ENCODE assay signal across 29 cellular contexts in genomic region chr6:135269399-135270005, GRCh38.
DNase-seq lines count a peak whose midpoint lies in the region; ATAC-seq and TF ChIP-seq lines count a peak whose summit lies in the region.
"Had no signal": no experiment of that assay in that cellular context is flagged by ENCODE, and none has a peak within 500 bp of the region (broad histone marks: within the 10 kb centered on the region; RNA-seq: fewer than 3 reads in every experiment).

No MANE protein-coding gene starts in this region.

- H3K4me3 Mint-ChIP-seq in H9: no peak overlapping the region; a peak in 1 of 5 replicates
- H3K4me3 Mint-ChIP-seq: activated CD4-positive, alpha-beta memory T cell treated with anti-CD3 and anti-CD28 coated beads, Interleukin-2, amount 10 ng/mL, durations not matched to agents 7 days and 5 days; CD8-positive, alpha-beta T cell; neural crest cell; stimulated activated naive CD8-positive, alpha-beta T cell treated with anti-CD3 and anti-CD28 coated beads, Interleukin-15, amount 100 ng/mL, for 72 hours had no signal

- no peak overlapping the region for H2BK120ac ChIP-seq in H9 (ENCODE audit: low read depth, low read length, poor library complexity, severe bottlenecking)

- TF ChIP-seq CTCF in H9 (conservative IDR thresholded peaks at IDR 0.05) (no peak), lower lobe of right lung (IDR thresholded peaks at IDR 0.05) (no peak), right lobe of liver (IDR thresholded peaks at IDR 0.05) (no peak), body of pancreas (IDR thresholded peaks at IDR 0.05) (no peak)

- no peaks in the 10 kb centered on the region for H3K79me2 ChIP-seq in H9 (ENCODE audit: insufficient read depth, low read length)

- no peak overlapping the region for H3K23ac ChIP-seq in H9 (ENCODE audit: insufficient read length, low read depth, low read length)

- no peak overlapping the region for H3K14ac ChIP-seq in H9 (ENCODE audit: insufficient read depth, low read length)

- no peak overlapping the region for H3K18ac ChIP-seq in H9 (ENCODE audit: insufficient read length, low read depth, low read length)

- H4K20me1 ChIP-seq in BLaER1 treated with 17β-estradiol and CSF1 and Interleukin-3, amounts not matched to agents 10 nM and 100 nM: no peaks in the 10 kb centered on the region
- H4K20me1 ChIP-seq in H9 (ENCODE audit: control insufficient read depth, insufficient read depth, insufficient read length): no peaks in the 10 kb centered on the region

- peaks cover 0 to 9% (median 0%) of the 10 kb centered on the region in 11 experiments; a peak in 3 of 22 replicates for H3K9me3 ChIP-seq in BLaER1 treated with 17β-estradiol and CSF1 and Interleukin-3, amounts not matched to agents 10 nM and 100 nM (replicated peaks in 1 of 11)
- H3K9me3 ChIP-seq in H9 (ENCODE audit: control insufficient read depth, low read depth, low read length) (no peaks in the 10 kb centered on the region), iPS-20b (ENCODE audit: insufficient read depth, low read depth, low read length) (no peaks in the 10 kb centered on the region), lower lobe of right lung (no peaks in the 10 kb centered on the region), right lobe of liver (no peaks in the 10 kb centered on the region), body of pancreas (no peaks in the 10 kb centered on the region)
- H3K9me3 ChIP-seq: HAP-1, upper lobe of left lung had no signal

- peak overlapping the region; percentile 74 to 99 (median 90); a peak in 6 of 7 replicates for H3K27ac Mint-ChIP-seq in H9
- H3K27ac Mint-ChIP-seq: activated CD4-positive, alpha-beta memory T cell treated with anti-CD3 and anti-CD28 coated beads, Interleukin-2, amount 10 ng/mL, durations not matched to agents 7 days and 5 days; CD8-positive, alpha-beta T cell; progenitor cell of endocrine pancreas; stimulated activated naive CD8-positive, alpha-beta T cell treated with anti-CD3 and anti-CD28 coated beads, Interleukin-15, amount 100 ng/mL, for 72 hours had no signal

- H3K27me3 Mint-ChIP-seq in H9 (ENCODE audit: low read depth): peaks cover 2% of the 10 kb centered on the region; the same call in 1 of the 2 replicates
- H3K27me3 Mint-ChIP-seq: activated CD4-positive, alpha-beta memory T cell treated with anti-CD3 and anti-CD28 coated beads, Interleukin-2, amount 10 ng/mL, durations not matched to agents 7 days and 5 days; progenitor cell of endocrine pancreas had no signal

- no peak overlapping the region for H4K91ac ChIP-seq in H9 (ENCODE audit: insufficient read length, low read depth, low read length)

- no peaks in the 10 kb centered on the region for H3K27me3 ChIP-seq in BLaER1 treated with 17β-estradiol and CSF1 and Interleukin-3, amounts not matched to agents 10 nM and 100 nM
- H3K27me3 ChIP-seq in H9 (ENCODE audit: insufficient read depth, low read length) (no peaks in the 10 kb centered on the region), iPS-20b (ENCODE audit: insufficient read depth, low read length) (no peaks in the 10 kb centered on the region), lower lobe of right lung (ENCODE audit: low read depth) (no peaks in the 10 kb centered on the region), right lobe of liver (no peaks in the 10 kb centered on the region), body of pancreas (no peaks in the 10 kb centered on the region)
- H3K27me3 ChIP-seq: upper lobe of left lung had no signal

- no peak for TF ChIP-seq POLR2A in right lobe of liver (IDR thresholded peaks at IDR 0.05)
- TF ChIP-seq POLR2A in body of pancreas (IDR thresholded peaks at IDR 0.05): no peak

- H2BK12ac ChIP-seq in H9 (ENCODE audit: insufficient read length, low read depth, low read length): no peak overlapping the region

- no peaks in the 10 kb centered on the region for H3K79me1 ChIP-seq in H9 (ENCODE audit: insufficient read depth, low read depth, low read length, poor library complexity, severe bottlenecking)

- H3K4me1 Mint-ChIP-seq in H9: peaks cover 51 to 55% of the 10 kb centered on the region in 2 experiments
- H3K4me1 Mint-ChIP-seq: activated CD4-positive, alpha-beta memory T cell treated with anti-CD3 and anti-CD28 coated beads, Interleukin-2, amount 10 ng/mL, durations not matched to agents 7 days and 5 days; neural crest cell had no signal

- no peak overlapping the region for H2AK5ac ChIP-seq in H9 (ENCODE audit: insufficient read length, low read length)

- H4K8ac ChIP-seq in H9 (replicated peaks; ENCODE audit: insufficient read length, low read depth, low read length): no peak overlapping the region

- ATAC-seq in lower lobe of right lung (no peak), right lobe of liver (no peak), GM21447 (IDR thresholded peaks at IDR 0.05; ENCODE audit: unreplicated experiment) (no peak), body of pancreas (no peak)
- ATAC-seq: CD8-positive, alpha-beta T cell had no signal

- H2BK15ac ChIP-seq in H9 (ENCODE audit: low read depth, low read length): no peak overlapping the region

- H4K5ac ChIP-seq in H9 (ENCODE audit: insufficient read length, low read depth, low read length): no peak overlapping the region

- intact Hi-C loops in lower lobe of right lung (cut with DNase I): no loop called here
- intact Hi-C loops in right lobe of liver (cut with DNase I): no loop called here
- intact Hi-C loops in body of pancreas (cut with DNase I): no loop called here

- no peak overlapping the region for H2BK20ac ChIP-seq in H9 (ENCODE audit: low read depth, low read length, poor library complexity, severe bottlenecking)

- H3K36me3 ChIP-seq in BLaER1 treated with 17β-estradiol and CSF1 and Interleukin-3, amounts not matched to agents 10 nM and 100 nM: no peaks in the 10 kb centered on the region
- H3K36me3 ChIP-seq in iPS-20b (ENCODE audit: insufficient read depth, low read depth, low read length) (no peaks in the 10 kb centered on the region), lower lobe of right lung (no peaks in the 10 kb centered on the region), right lobe of liver (no peaks in the 10 kb centered on the region), body of pancreas (replicated peaks in 1 of 2; ENCODE audit: insufficient read depth in 1 of 2, low read depth in 2 of 2) (no peaks in the 10 kb centered on the region)
- H3K36me3 ChIP-seq: HAP-1, upper lobe of left lung had no signal

- H3K27ac ChIP-seq in BLaER1 treated with 17β-estradiol and CSF1 and Interleukin-3, amounts not matched to agents 10 nM and 100 nM: peak overlapping the region in 3 of 11 experiments; percentile 3 to 54 (median 27); a peak in 4 of 22 replicates
- H3K27ac ChIP-seq in H9 (ENCODE audit: insufficient read length, low read depth, low read length): no peak overlapping the region
- H3K27ac ChIP-seq in iPS-20b (ENCODE audit: low read length): peak overlapping the region; percentile 41
- H3K27ac ChIP-seq in lower lobe of right lung: no peak overlapping the region
- no peak overlapping the region for H3K27ac ChIP-seq in right lobe of liver
- H3K27ac ChIP-seq in body of pancreas: no peak overlapping the region

- no CpG with 5 or more reads among the region's 6 CpGs for WGBS in H9 (ENCODE audit: extremely low coverage, insufficient read length, low lambda C conversion rate)
- WGBS in right lobe of liver (ENCODE audit: insufficient coverage, low coverage, low lambda C conversion rate, missing lambda C conversion rate): 82% methylated on average over 6 of the region's 6 CpGs
- WGBS in body of pancreas, 2 donors: 92 to 99% methylated on average over 6 of the region's 6 CpGs

- DNase-seq in H9 (no peak), NCI-H748 treated with DMSO at 0.1 percent for 48 hours (lab: John Stamatoyannopoulos, UW) (peak; percentile 22), lower lobe of right lung (no peak), right lobe of liver (no peak), body of pancreas (no peak)
- DNase-seq: activated CD4-positive, alpha-beta memory T cell treated with anti-CD3 and anti-CD28 coated beads, Interleukin-2, amount 10 ng/mL, durations not matched to agents 7 days and 5 days; activated CD4-positive, CD25-positive, alpha-beta regulatory T cell; activated naive CD4-positive, alpha-beta T cell; activated T-cell treated with anti-CD3 and anti-CD28 coated beads for 4 hours; amygdala; CD8-positive, alpha-beta T cell; central memory CD4-positive, alpha-beta T cell; effector CD8-positive, alpha-beta T cell; kidney glomerular epithelial cell; midbrain; NCI-H1694 treated with DMSO at 0.1 percent for 48 hours; NCI-H2227 treated with DMSO at 0.1 percent for 48 hours; NK-92 treated with Interleukin-12 subunit alpha and Interleukin-12 subunit beta, amount 100 ng/mL, for 24 hours; RPMI8226; stimulated activated CD4-positive, alpha-beta T cell treated with anti-CD3 and anti-CD28 coated beads, Interleukin-4, amount 100 ng/mL, for 24 hours; stimulated activated naive CD8-positive, alpha-beta T cell treated with anti-CD3 and anti-CD28 coated beads, Interleukin-15, amount 100 ng/mL, for 72 hours; T-helper 9 cell; upper lobe of left lung had no signal

- peak overlapping the region in 7 of 11 experiments; percentile 8 to 83 (median 77); a peak in 11 of 22 replicates for H3K4me2 ChIP-seq in BLaER1 treated with 17β-estradiol and CSF1 and Interleukin-3, amounts not matched to agents 10 nM and 100 nM
- no peak overlapping the region for H3K4me2 ChIP-seq in H9 (ENCODE audit: insufficient read depth, insufficient read length, low read length)

- H3K4me1 ChIP-seq in BLaER1 treated with 17β-estradiol and CSF1 and Interleukin-3, amounts not matched to agents 10 nM and 100 nM: peaks cover 25 to 83% (median 70%) of the 10 kb centered on the region in 10 experiments
- peaks cover 6% of the 10 kb centered on the region for H3K4me1 ChIP-seq in H9 (ENCODE audit: insufficient read depth, low read length)
- H3K4me1 ChIP-seq in iPS-20b (ENCODE audit: insufficient read depth, low read length): peaks cover 22% of the 10 kb centered on the region
- H3K4me1 ChIP-seq in lower lobe of right lung: no peaks in the 10 kb centered on the region
- H3K4me1 ChIP-seq in right lobe of liver: no peaks in the 10 kb centered on the region
- peaks cover 14% of the 10 kb centered on the region for H3K4me1 ChIP-seq in body of pancreas

- no peak overlapping the region for H2BK5ac ChIP-seq in H9 (ENCODE audit: insufficient read length, low read length)

- no peak overlapping the region for H3T11ph ChIP-seq in H9 (ENCODE audit: low read length)

- no peak overlapping the region for H3K4me3 ChIP-seq in BLaER1 treated with 17β-estradiol and CSF1 and Interleukin-3, amounts not matched to agents 10 nM and 100 nM
- H3K4me3 ChIP-seq in iPS-20b (ENCODE audit: low read length) (no peak overlapping the region), lower lobe of right lung (no peak overlapping the region), right lobe of liver (no peak overlapping the region), body of pancreas (no peak overlapping the region)
- H3K4me3 ChIP-seq: HAP-1, upper lobe of left lung had no signal

- H3K23me2 ChIP-seq in H9 (ENCODE audit: insufficient read length, low read depth, low read length, poor library complexity, severe bottlenecking): peaks cover 3% of the 10 kb centered on the region

- H3K36me3 Mint-ChIP-seq in H9 (ENCODE audit: insufficient read depth in 1 of 3, low read depth in 3 of 3): peaks cover 0 to 10% (median 0%) of the 10 kb centered on the region in 3 experiments; a peak in 3 of 7 replicates
- H3K36me3 Mint-ChIP-seq: CD8-positive, alpha-beta T cell had no signal

- H3K9ac ChIP-seq in BLaER1 treated with 17β-estradiol and CSF1 and Interleukin-3, amounts not matched to agents 10 nM and 100 nM: no peak overlapping the region
- H3K9ac ChIP-seq in H9 (ENCODE audit: extremely low read depth, insufficient read length, low read length) (no peak overlapping the region), iPS-20b (ENCODE audit: low read depth, low read length) (no peak overlapping the region)

- H2AFZ ChIP-seq in H9 (ENCODE audit: low read length): no peak overlapping the region

- no peaks in the 10 kb centered on the region for H3K9me3 Mint-ChIP-seq in H9
- H3K9me3 Mint-ChIP-seq: activated CD4-positive, alpha-beta memory T cell treated with anti-CD3 and anti-CD28 coated beads, Interleukin-2, amount 10 ng/mL, durations not matched to agents 7 days and 5 days; CD8-positive, alpha-beta T cell; stimulated activated naive CD8-positive, alpha-beta T cell treated with anti-CD3 and anti-CD28 coated beads, Interleukin-15, amount 100 ng/mL, for 72 hours had no signal

- no peak overlapping the region for H3K4ac ChIP-seq in H9 (ENCODE audit: low read depth, low read length)

- H3K56ac ChIP-seq in H9 (ENCODE audit: insufficient read length, low read depth, low read length): no peak overlapping the region
